ENCODE assay signal across 21 cellular contexts in genomic region chr12:54027442-54027786, GRCh38. TPM values are rescaled to one million over a fixed set of nuclear protein-coding genes. Genes with fewer than 3 reads are reported as not detected.
A peak's percentile ranks its signal among the peaks of the same experiment; 100 is the strongest.
DNase-seq lines count a peak whose midpoint lies in the region; ATAC-seq, FAIRE-seq and TF ChIP-seq lines count a peak whose summit lies in the region.
"Had no signal": no experiment of that assay in that cellular context is flagged by ENCODE, and none has a peak within 500 bp of the region (broad histone marks: within the 10 kb centered on the region; RNA-seq: fewer than 3 reads in every experiment).

No MANE protein-coding gene starts in this region.

- H3K4me2 ChIP-seq in smooth muscle cell (peak overlapping the region; percentile 94), PC-9 (no peak overlapping the region)

- H3K36me3 ChIP-seq in SK-N-MC (ENCODE audit: insufficient read depth, low read length) (peaks cover 12% of the 10 kb centered on the region), iPS-15b (ENCODE audit: control insufficient read depth, insufficient read depth, low read length) (no peaks in the 10 kb centered on the region), smooth muscle cell (ENCODE audit: low read depth) (no peaks in the 10 kb centered on the region), PC-9 (ENCODE audit: low read depth) (no peaks in the 10 kb centered on the region)
- H3K36me3 ChIP-seq: cardiac muscle cell, sigmoid colon had no signal

- H3K27ac ChIP-seq in SK-N-MC: peak overlapping the region; percentile 96
- no peak overlapping the region for H3K27ac ChIP-seq in smooth muscle cell (ENCODE audit: low read depth)
- no peak overlapping the region for H3K27ac ChIP-seq in PC-9
- H3K27ac ChIP-seq: cardiac muscle cell, sigmoid colon had no signal

- no peaks in the 10 kb centered on the region for H3K36me3 Mint-ChIP-seq in activated CD4-positive, alpha-beta T cell treated with anti-CD3 and anti-CD28 coated beads, Interleukin-2, amount 10 ng/mL, durations not matched to agents 7 days and 5 days (ENCODE audit: low read depth)
- H3K36me3 Mint-ChIP-seq: T-cell had no signal

- H3K4me1 Mint-ChIP-seq in activated CD4-positive, alpha-beta T cell treated with anti-CD3 and anti-CD28 coated beads, Interleukin-2, amount 10 ng/mL, durations not matched to agents 7 days and 5 days: peaks cover 20% of the 10 kb centered on the region

- H4K20me1 ChIP-seq in smooth muscle cell (ENCODE audit: low read depth) (no peaks in the 10 kb centered on the region), PC-9 (ENCODE audit: insufficient read depth) (no peaks in the 10 kb centered on the region)

- H3K79me2 ChIP-seq in smooth muscle cell (ENCODE audit: low read depth) (peaks cover 30% of the 10 kb centered on the region), PC-9 (ENCODE audit: low read depth) (no peaks in the 10 kb centered on the region)

- ATAC-seq in HG03469 (IDR thresholded peaks at IDR 0.05; ENCODE audit: unreplicated experiment): no peak
- ATAC-seq: T-cell had no signal

- WGBS in smooth muscle cell (ENCODE audit: low lambda C conversion rate): 64% methylated on average over 3 of the region's 3 CpGs

- intact Hi-C loops in PC-9 (cut with micrococcal nuclease; ENCODE audit: unreplicated experiment): no loop called here

- no peak overlapping the region for H3K27ac Mint-ChIP-seq in activated CD4-positive, alpha-beta T cell treated with anti-CD3 and anti-CD28 coated beads, Interleukin-2, amount 10 ng/mL, durations not matched to agents 7 days and 5 days
- H3K27ac Mint-ChIP-seq: endodermal cell had no signal

- H3K9me2 ChIP-seq in PC-9 (ENCODE audit: insufficient read depth): no peaks in the 10 kb centered on the region

- DNase-seq in SK-N-MC (ENCODE audit: low read depth, low spot score): no peak
- DNase-seq in smooth muscle cell (lab: John Stamatoyannopoulos, UW; ENCODE audit: unreplicated experiment): no peak
- DNase-seq in activated CD4-positive, alpha-beta T cell treated with anti-CD3 and anti-CD28 coated beads, Interleukin-2, amount 10 ng/mL, durations not matched to agents 7 days and 5 days: no peak
- no peak for DNase-seq in PC-9
- DNase-seq: activated CD4-positive, alpha-beta T cell treated with anti-CD3 and anti-CD28 coated beads for 1 hour; amygdala; cortex of kidney; NCI-H1436; NCI-H774; Right ventricle myocardium superior; sigmoid colon; stimulated activated CD4-positive, alpha-beta T cell treated with anti-CD3 and anti-CD28 coated beads, Interleukin-1b, Interleukin-23, amount 100 ng/mL, for 48 hours; T-cell had no signal

- H3K9ac ChIP-seq in SK-N-MC (ENCODE audit: insufficient read length) (peak overlapping the region; percentile 99), iPS-15b (ENCODE audit: low read depth, low read length) (no peak overlapping the region), smooth muscle cell (ENCODE audit: low read depth) (no peak overlapping the region)

- no peaks in the 10 kb centered on the region for H3K4me1 ChIP-seq in iPS-15b (ENCODE audit: control insufficient read depth, insufficient read depth, low read length)
- peaks cover 14% of the 10 kb centered on the region for H3K4me1 ChIP-seq in smooth muscle cell (ENCODE audit: low read depth)
- H3K4me1 ChIP-seq in PC-9 (replicated peaks; ENCODE audit: insufficient read depth): no peaks in the 10 kb centered on the region

- POLR2A ChIA-PET in activated CD4-positive, alpha-beta T cell treated with anti-CD3 and anti-CD28 coated beads, Interleukin-2, amount 10 ng/mL, durations not matched to agents 7 days and 5 days (lab: Charles Lee): no interaction called here
- POLR2A ChIA-PET in PC-9 (lab: Charles Lee; ENCODE audit: unreplicated experiment): no interaction called here

- peaks cover 87% of the 10 kb centered on the region for H3K27me3 Mint-ChIP-seq in activated CD4-positive, alpha-beta T cell treated with anti-CD3 and anti-CD28 coated beads, Interleukin-2, amount 10 ng/mL, durations not matched to agents 7 days and 5 days

- no peak overlapping the region for H2AFZ ChIP-seq in smooth muscle cell (ENCODE audit: low read depth)
- H2AFZ ChIP-seq in PC-9: no peak overlapping the region

- FAIRE-seq in G401.6 (lab: Jason Lieb, UNC): peak; percentile 34
- FAIRE-seq: urothelium cell line had no signal

- H3K9me3 Mint-ChIP-seq in activated CD4-positive, alpha-beta T cell treated with anti-CD3 and anti-CD28 coated beads, Interleukin-2, amount 10 ng/mL, durations not matched to agents 7 days and 5 days: no peaks in the 10 kb centered on the region
- H3K9me3 Mint-ChIP-seq: T-cell had no signal

- H3K4me3 Mint-ChIP-seq in activated CD4-positive, alpha-beta T cell treated with anti-CD3 and anti-CD28 coated beads, Interleukin-2, amount 10 ng/mL, durations not matched to agents 7 days and 5 days: no peak overlapping the region
- H3K4me3 Mint-ChIP-seq: endodermal cell had no signal

- no TSS peak for BruUV-seq in PC-9 (replicated peaks; lab: Mats Ljungman, UMichigan)

- H3K4me3 ChIP-seq in SK-N-MC: peak overlapping the region; percentile 95
- H3K4me3 ChIP-seq in iPS-15b (ENCODE audit: low read depth, low read length): peak overlapping the region; percentile 18
- no peak overlapping the region for H3K4me3 ChIP-seq in smooth muscle cell
- H3K4me3 ChIP-seq in PC-9: no peak overlapping the region
- H3K4me3 ChIP-seq: cardiac muscle cell, sigmoid colon had no signal

- no peak for TF ChIP-seq CTCF in smooth muscle cell (IDR thresholded peaks at IDR 0.05; ENCODE audit: borderline replicate concordance, insufficient read depth, poor library complexity, severe bottlenecking)
- TF ChIP-seq CTCF in PC-9 (conservative IDR thresholded peaks at IDR 0.05): no peak

- no peaks in the 10 kb centered on the region for H3K9me3 ChIP-seq in SK-N-MC (ENCODE audit: low read depth, low read length)
- no peaks in the 10 kb centered on the region for H3K9me3 ChIP-seq in iPS-15b (ENCODE audit: control insufficient read depth, insufficient read depth, low read length)
- no peaks in the 10 kb centered on the region for H3K9me3 ChIP-seq in smooth muscle cell (replicated peaks; ENCODE audit: low read depth)
- H3K9me3 ChIP-seq in PC-9 (ENCODE audit: insufficient read depth, low read depth): no peaks in the 10 kb centered on the region
- H3K9me3 ChIP-seq: sigmoid colon had no signal

- H3K27me3 ChIP-seq in iPS-15b (ENCODE audit: control insufficient read depth, insufficient read depth, low read length): peaks cover 100% of the 10 kb centered on the region
- peaks cover 99% of the 10 kb centered on the region for H3K27me3 ChIP-seq in smooth muscle cell (ENCODE audit: low read depth)
- no peaks in the 10 kb centered on the region for H3K27me3 ChIP-seq in PC-9 (ENCODE audit: insufficient read depth, low read depth)

- CTCF ChIA-PET in activated CD4-positive, alpha-beta T cell treated with anti-CD3 and anti-CD28 coated beads, Interleukin-2, amount 10 ng/mL, durations not matched to agents 7 days and 5 days (lab: Charles Lee): interaction anchor here (1.1 to 2.3 kb wide), 4 partner anchors 11 to 174 kb away, joined by 3 to 8 read pairs (median 3); no protein-coding TSS in a partner anchor
- CTCF ChIA-PET in PC-9 (lab: Charles Lee): no interaction called here

- H3F3A ChIP-seq in smooth muscle cell (ENCODE audit: low read depth) (no peaks in the 10 kb centered on the region), PC-9 (ENCODE audit: insufficient read depth, low read depth) (no peaks in the 10 kb centered on the region)

RNA-seq across cellular contexts. Expression of gene HOXC6, which starts 0.8 kb away (rescaled TPM):
- total RNA-seq in smooth muscle cell (3.0 and 3.1 TPM in 2 replicates), PC-9 (2021) (4.1 and 5.7 TPM in 2 replicates)
- polyA plus RNA-seq in smooth muscle cell: 8.3 and 12.3 TPM in 2 replicates
- not detected for total RNA-seq in activated CD4-positive, alpha-beta T cell treated with anti-CD3 and anti-CD28 coated beads, Interleukin-2, amount 10 ng/mL, durations not matched to agents 7 days and 5 days
- total RNA-seq: cardiac muscle cell, endodermal cell, sigmoid colon, T-cell had no signal
- polyA plus RNA-seq: cardiac muscle cell, CD14-positive monocyte, sigmoid colon had no signal

RNA-seq across cellular contexts. Expression of gene HOXC5, which starts 5.4 kb away (rescaled TPM):
- 1.3 TPM in 1 of 2 replicates, not detected in the other for total RNA-seq in smooth muscle cell
- polyA plus RNA-seq in smooth muscle cell: 0.54 TPM in 1 of 2 replicates, not detected in the other
- total RNA-seq in activated CD4-positive, alpha-beta T cell treated with anti-CD3 and anti-CD28 coated beads, Interleukin-2, amount 10 ng/mL, durations not matched to agents 7 days and 5 days: not detected
- total RNA-seq in PC-9 (2021): 0.61 and 1.8 TPM in 2 replicates
- total RNA-seq: cardiac muscle cell, endodermal cell, mucosa of gallbladder, Right ventricle myocardium superior, T-cell had no signal
- polyA plus RNA-seq: cardiac muscle cell, CD14-positive monocyte had no signal

RNA-seq across cellular contexts. Expression of gene HOXC8, which starts 18.6 kb away (rescaled TPM):
- 1.4 and 1.6 TPM in 2 replicates for total RNA-seq in smooth muscle cell
- polyA plus RNA-seq in smooth muscle cell: 3.8 and 4.4 TPM in 2 replicates
- not detected for total RNA-seq in activated CD4-positive, alpha-beta T cell treated with anti-CD3 and anti-CD28 coated beads, Interleukin-2, amount 10 ng/mL, durations not matched to agents 7 days and 5 days
- total RNA-seq in PC-9 (2021): 3.8 and 4.3 TPM in 2 replicates
- total RNA-seq: endodermal cell, mucosa of gallbladder, Right ventricle myocardium superior, sigmoid colon, T-cell had no signal
- polyA plus RNA-seq: cardiac muscle cell, CD14-positive monocyte had no signal

RNA-seq across cellular contexts. Expression of gene HOXC4, which starts 26.2 kb away (rescaled TPM):
- 0.49 TPM in 2 replicates for total RNA-seq in smooth muscle cell
- polyA plus RNA-seq in smooth muscle cell: 1.2 and 1.9 TPM in 2 replicates
- total RNA-seq in activated CD4-positive, alpha-beta T cell treated with anti-CD3 and anti-CD28 coated beads, Interleukin-2, amount 10 ng/mL, durations not matched to agents 7 days and 5 days: not detected
- 3.8 and 4.7 TPM in 2 replicates for total RNA-seq in PC-9 (2021)
- total RNA-seq: cardiac muscle cell, endodermal cell, Right ventricle myocardium superior had no signal
- polyA plus RNA-seq: cardiac muscle cell, CD14-positive monocyte had no signal

RNA-seq across cellular contexts. Expression of gene HOXC9, which starts 27.5 kb away (rescaled TPM):
- 0.54 and 1.2 TPM in 2 replicates for total RNA-seq in smooth muscle cell
- polyA plus RNA-seq in smooth muscle cell: 2.5 and 2.7 TPM in 2 replicates
- not detected for total RNA-seq in activated CD4-positive, alpha-beta T cell treated with anti-CD3 and anti-CD28 coated beads, Interleukin-2, amount 10 ng/mL, durations not matched to agents 7 days and 5 days
- 7.5 and 10.2 TPM in 2 replicates for total RNA-seq in PC-9 (2021)
- total RNA-seq: cardiac muscle cell, endodermal cell, mucosa of gallbladder, Right ventricle myocardium superior, sigmoid colon, T-cell had no signal
- polyA plus RNA-seq: cardiac muscle cell, CD14-positive monocyte had no signal

Comparison
In these comparisons a context has a peak if more than half of its experiments do, and no peak if none do; other contexts are left out.
1. H3K4me3 ChIP-seq: peak in SK-N-MC (single experiment) and iPS-15b (single experiment); none in smooth muscle cell (single experiment) and PC-9 (single experiment).